26 cellular contexts compared by ENCODE assay signal in the genomic region with DNA sequence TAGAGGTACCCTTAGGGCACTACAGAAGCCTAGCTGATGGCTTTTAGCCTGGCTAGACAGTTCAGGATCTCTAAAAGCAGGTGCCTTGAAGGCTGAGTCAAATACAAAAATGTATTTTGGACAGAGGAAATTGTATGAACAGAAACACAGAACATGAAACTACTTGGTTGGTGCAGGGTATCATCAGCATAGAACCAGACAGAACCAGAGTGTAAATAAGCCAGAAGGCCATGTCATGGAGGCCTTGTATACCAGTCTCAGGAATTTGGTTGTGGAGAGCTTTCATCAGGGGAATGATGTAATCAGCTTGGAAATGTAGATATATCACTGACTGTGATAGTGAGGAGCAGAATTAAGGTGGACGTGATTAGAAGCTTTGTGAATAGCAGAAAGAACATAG.
DNase-seq lines count a peak whose midpoint lies in the region; ATAC-seq, FAIRE-seq and TF ChIP-seq lines count a peak whose summit lies in the region.
"Had no signal": no experiment of that assay in that cellular context is flagged by ENCODE, and none has a peak within 500 bp of the region (broad histone marks: within the 10 kb centered on the region; RNA-seq: fewer than 3 reads in every experiment).

No MANE protein-coding gene starts in this region.

- FAIRE-seq in HepG2 (lab: Jason Lieb, UNC): no peak
- FAIRE-seq in GM12878 (lab: Jason Lieb, UNC): no peak
- FAIRE-seq: G401.6, GM12891, GM19239, K562 had no signal

- in situ Hi-C loops in HepG2 (cut with HindIII; ENCODE audit: extremely low pct_ligation_motif_present, low pct_unique_long_range_greater_than_20kb): no loop called here
- in situ Hi-C loops in GM12878 (cut with MboI): no loop called here

- TF ChIP-seq RAD21 in HepG2 (CRISPR knock-in tag; IDR thresholded peaks at IDR 0.05) (no peak), GM12878 (IDR thresholded peaks at IDR 0.05; ENCODE audit: insufficient read depth, low read depth, low read length) (no peak)

- TF ChIP-seq EP300 in HepG2 (IDR thresholded peaks at IDR 0.05; ENCODE audit: low read depth in 2 of 2, low read length in 2 of 2) (no peak), HepG2 (CRISPR knock-in tag; IDR thresholded peaks at IDR 0.05; ENCODE audit: borderline replicate concordance) (no peak), GM12878 (IDR thresholded peaks at IDR 0.05; ENCODE audit: borderline replicate concordance in 1 of 2, control insufficient read depth in 1 of 2, low read depth in 2 of 2, low read length in 2 of 2) (no peak)

- H3K36me3 ChIP-seq in HepG2 (replicated peaks in 1 of 2; ENCODE audit: control insufficient read depth in 1 of 2, insufficient read depth in 2 of 2, low read length in 2 of 2): no peaks in the 10 kb centered on the region
- no peaks in the 10 kb centered on the region for H3K36me3 ChIP-seq in right lobe of liver
- H3K36me3 ChIP-seq in GM12878 (ENCODE audit: control insufficient read depth in 2 of 2, insufficient read depth in 2 of 2, low read length in 1 of 2): no peaks in the 10 kb centered on the region
- no peaks in the 10 kb centered on the region for H3K36me3 ChIP-seq in CD8-positive, alpha-beta T cell (ENCODE audit: insufficient read depth, low read length)
- H3K36me3 ChIP-seq: HAP-1, MG63, SJSA1 had no signal

- DNase-seq in HepG2 (ENCODE audit: low spot score): no peak
- DNase-seq in right lobe of liver: no peak
- DNase-seq in GM12878 (ENCODE audit: low read depth, low spot score): no peak
- no peak for DNase-seq in foreskin melanocyte
- DNase-seq in CD8-positive, alpha-beta T cell: no peak
- DNase-seq in NCI-H1105 treated with DMSO at 0.1 percent for 48 hours (lab: John Stamatoyannopoulos, UW): no peak
- DNase-seq in MCF 10A (ENCODE audit: unreplicated experiment): no peak
- DNase-seq: 8988T, ACHN, DMS53, GOT3, MG63, NCI-H1417, NCI-H1694, NCI-H2029 treated with DMSO at 0.1 percent for 48 hours, NCI-H526 treated with DMSO at 0.1 percent for 48 hours, Right ventricle myocardium superior, RPMI8226, T-cell had no signal

- no peak for ATAC-seq in HepG2
- no peak for ATAC-seq in right lobe of liver
- peak; percentile 53 for ATAC-seq in HG03280 (IDR thresholded peaks at IDR 0.05; ENCODE audit: unreplicated experiment)
- ATAC-seq in GM12878: peak; percentile 68
- ATAC-seq in CD8-positive, alpha-beta T cell: no peak
- ATAC-seq: K562, T-cell had no signal

- TF ChIP-seq CTCF in HepG2 (CRISPR knock-in tag; IDR thresholded peaks at IDR 0.05) (no peak), right lobe of liver (IDR thresholded peaks at IDR 0.05) (no peak), GM12878 (IDR thresholded peaks at IDR 0.05 in 2 of 3, conservative IDR thresholded peaks at IDR 0.05 in 1 of 3; ENCODE audit: control insufficient read depth in 2 of 3, extremely low read depth in 1 of 3, insufficient read depth in 1 of 3, low read depth in 3 of 3, low read length in 3 of 3) (no peak), MCF 10A (IDR thresholded peaks at IDR 0.05; ENCODE audit: unreplicated experiment) (no peak)
- no peak for TF ChIP-seq CTCF in CD8-positive, alpha-beta T cell (IDR thresholded peaks at IDR 0.05)

- H3K4me3 Mint-ChIP-seq in CD8-positive, alpha-beta T cell: no peak overlapping the region
- no peak overlapping the region for H3K4me3 Mint-ChIP-seq in MCF 10A (ENCODE audit: unreplicated experiment)
- H3K4me3 Mint-ChIP-seq: T-cell had no signal

- H3K36me3 Mint-ChIP-seq in CD8-positive, alpha-beta T cell: no peaks in the 10 kb centered on the region
- no peaks in the 10 kb centered on the region for H3K36me3 Mint-ChIP-seq in MCF 10A (ENCODE audit: insufficient read depth, unreplicated experiment)
- H3K36me3 Mint-ChIP-seq: T-cell had no signal

- no peak for TF ChIP-seq POLR2A in HepG2 (IDR thresholded peaks at IDR 0.05; ENCODE audit: insufficient read depth in 1 of 2, low read depth in 2 of 2, low read length in 2 of 2)
- no peak for TF ChIP-seq POLR2A in right lobe of liver (IDR thresholded peaks at IDR 0.05)
- no peak for TF ChIP-seq POLR2A in GM12878 (IDR thresholded peaks at IDR 0.05; ENCODE audit: low read depth, low read length)

- H3K4me1 Mint-ChIP-seq in CD8-positive, alpha-beta T cell (ENCODE audit: low read depth): no peaks in the 10 kb centered on the region
- no peaks in the 10 kb centered on the region for H3K4me1 Mint-ChIP-seq in MCF 10A (ENCODE audit: insufficient read depth, unreplicated experiment)
- H3K4me1 Mint-ChIP-seq: T-cell had no signal

- no peak overlapping the region for H2AFZ ChIP-seq in HepG2 (ENCODE audit: low read length)
- no peak overlapping the region for H2AFZ ChIP-seq in GM12878 (ENCODE audit: control insufficient read depth, low read depth, low read length)

- H3K9me3 Mint-ChIP-seq in CD8-positive, alpha-beta T cell: no peaks in the 10 kb centered on the region
- H3K9me3 Mint-ChIP-seq in MCF 10A (ENCODE audit: unreplicated experiment): no peaks in the 10 kb centered on the region

- H3K27ac ChIP-seq in HepG2 (ENCODE audit: extremely low read length, insufficient read depth, low read length) (no peak overlapping the region), right lobe of liver (no peak overlapping the region), GM12878 (ENCODE audit: control insufficient read depth, insufficient read depth) (no peak overlapping the region)
- H3K27ac ChIP-seq in CD8-positive, alpha-beta T cell (ENCODE audit: low read depth, low read length): no peak overlapping the region
- H3K27ac ChIP-seq: SJSA1 had no signal

- no peaks in the 10 kb centered on the region for H4K20me1 ChIP-seq in HepG2 (ENCODE audit: insufficient read depth, low read length)
- no peaks in the 10 kb centered on the region for H4K20me1 ChIP-seq in GM12878 (ENCODE audit: control insufficient read depth, insufficient read depth)

- SMC1A ChIA-PET in GM12878 (lab: Charles Lee; ENCODE audit: uncharacterized antibody, unreplicated experiment): interaction anchor here (0.6 to 1.7 kb wide), 7 partner anchors 10 to 113 kb away, joined by 3 to 7 read pairs (median 3); no protein-coding TSS in a partner anchor

- H3K9me3 ChIP-seq in HepG2 (ENCODE audit: low read length) (no peaks in the 10 kb centered on the region), right lobe of liver (no peaks in the 10 kb centered on the region), GM12878 (replicated peaks; ENCODE audit: control insufficient read depth, insufficient read depth, low read length) (no peaks in the 10 kb centered on the region)
- no peaks in the 10 kb centered on the region for H3K9me3 ChIP-seq in CD8-positive, alpha-beta T cell (ENCODE audit: low read length)
- H3K9me3 ChIP-seq: HAP-1, MG63, SJSA1 had no signal

- H3K4me1 ChIP-seq in HepG2 (ENCODE audit: insufficient read depth, low read length): no peaks in the 10 kb centered on the region
- peaks cover 0 to 10% (median 3%) of the 10 kb centered on the region in 4 donors for H3K4me1 ChIP-seq in right lobe of liver
- no peaks in the 10 kb centered on the region for H3K4me1 ChIP-seq in GM12878 (ENCODE audit: control insufficient read depth, insufficient read depth, low read length)
- H3K4me1 ChIP-seq in CD8-positive, alpha-beta T cell (ENCODE audit: insufficient read depth, low read length): no peaks in the 10 kb centered on the region
- H3K4me1 ChIP-seq: HAP-1, SJSA1 had no signal

- POLR2A ChIA-PET in HepG2 (lab: Yijun Ruan, JAX) (no interaction called here), GM12878 (lab: Charles Lee) (interaction anchor here (1.3 kb wide), 1 partner anchor 26 kb away, joined by 3 read pairs; no protein-coding TSS in a partner anchor), MCF 10A (lab: Yijun Ruan, JAX) (no interaction called here)
- POLR2A ChIA-PET in CD8-positive, alpha-beta T cell (lab: Charles Lee): no interaction called here

- H3K27ac Mint-ChIP-seq in CD8-positive, alpha-beta T cell: no peak overlapping the region
- H3K27ac Mint-ChIP-seq in MCF 10A (ENCODE audit: low read depth, unreplicated experiment): no peak overlapping the region
- H3K27ac Mint-ChIP-seq: T-cell had no signal

- WGBS in HepG2 (ENCODE audit: low lambda C conversion rate): 0% methylated on average over 1 of the region's 1 CpG
- WGBS in right lobe of liver (ENCODE audit: insufficient coverage, low coverage, low lambda C conversion rate, missing lambda C conversion rate): 89% methylated on average over 1 of the region's 1 CpG
- 0% methylated on average over 1 of the region's 1 CpG for WGBS in GM12878 (ENCODE audit: insufficient coverage, insufficient replicate concordance, low lambda C conversion rate, missing lambda C conversion rate)

- CTCF ChIA-PET in HepG2 (lab: Yijun Ruan, JAX; ENCODE audit: low intra/inter-chr PET ratio, low total read pairs) (no interaction called here), GM12878 (lab: Yijun Ruan, JAX) (no interaction called here), MCF 10A (lab: Yijun Ruan, JAX) (interaction anchor here (0.6 kb wide), 1 partner anchor 324 kb away, joined by 5 read pairs; no protein-coding TSS in a partner anchor)
- CTCF ChIA-PET in CD8-positive, alpha-beta T cell (lab: Charles Lee): no interaction called here

- intact Hi-C loops in HepG2 (cut with micrococcal nuclease; ENCODE audit: unreplicated experiment) (no loop called here), right lobe of liver (cut with DNase I) (no loop called here), GM12878 (cut with micrococcal nuclease; ENCODE audit: unreplicated experiment) (no loop called here), MCF 10A (cut with micrococcal nuclease) (no loop called here)
- intact Hi-C loops in CD8-positive, alpha-beta T cell (cut with DNase I, micrococcal nuclease): no loop called here

- no peak overlapping the region for H3K4me3 ChIP-seq in HepG2 (replicated peaks in 1 of 3; ENCODE audit: insufficient read depth in 1 of 3, low read depth in 2 of 3, low read length in 3 of 3)
- H3K4me3 ChIP-seq in right lobe of liver: no peak overlapping the region
- no peak overlapping the region for H3K4me3 ChIP-seq in GM12878
- no peak overlapping the region for H3K4me3 ChIP-seq in CD8-positive, alpha-beta T cell (ENCODE audit: low read depth, low read length)
- H3K4me3 ChIP-seq: HAP-1, K562, MG63, SJSA1 had no signal

- no TSS peak for BruUV-seq in HepG2 (replicated peaks; lab: Mats Ljungman, UMichigan)
- BruUV-seq in GM12878 (replicated peaks; lab: Mats Ljungman, UMichigan): no TSS peak
- no TSS peak for BruUV-seq in MCF 10A (replicated peaks; lab: Mats Ljungman, UMichigan)

- H3K27me3 ChIP-seq in HepG2 (ENCODE audit: control insufficient read depth in 1 of 2, insufficient read depth in 2 of 2, low read length in 2 of 2) (no peaks in the 10 kb centered on the region; a peak in 1 of 5 replicates), right lobe of liver (no peaks in the 10 kb centered on the region), GM12878 (replicated peaks in 1 of 2; ENCODE audit: control insufficient read depth in 2 of 2, insufficient read depth in 2 of 2, low read length in 1 of 2) (no peaks in the 10 kb centered on the region)
- no peaks in the 10 kb centered on the region for H3K27me3 ChIP-seq in CD8-positive, alpha-beta T cell (ENCODE audit: insufficient read depth, low read length)
- H3K27me3 ChIP-seq: MG63, SJSA1 had no signal

- H3K27me3 Mint-ChIP-seq in CD8-positive, alpha-beta T cell (ENCODE audit: low read depth): no peaks in the 10 kb centered on the region
- H3K27me3 Mint-ChIP-seq in MCF 10A (ENCODE audit: insufficient read depth, unreplicated experiment): peaks cover 51% of the 10 kb centered on the region
- H3K27me3 Mint-ChIP-seq: T-cell had no signal

- RAD21 ChIA-PET in GM12878 (lab: Charles Lee; ENCODE audit: unreplicated experiment): interaction anchor here (1.5 kb wide), 1 partner anchor 14 kb away, joined by 3 read pairs; no protein-coding TSS in a partner anchor

- H3K9ac ChIP-seq in HepG2 (ENCODE audit: insufficient read depth, low read depth, low read length): no peak overlapping the region
- no peak overlapping the region for H3K9ac ChIP-seq in GM12878 (ENCODE audit: control insufficient read depth, insufficient read depth, low read length)

- H3K79me2 ChIP-seq in HepG2 (ENCODE audit: insufficient read depth, low read length): no peaks in the 10 kb centered on the region
- no peaks in the 10 kb centered on the region for H3K79me2 ChIP-seq in GM12878 (ENCODE audit: control insufficient read depth, insufficient read depth, low read length)

- no peak overlapping the region for H3K4me2 ChIP-seq in HepG2 (ENCODE audit: low read depth, low read length)
- no peak overlapping the region for H3K4me2 ChIP-seq in GM12878 (ENCODE audit: control insufficient read depth, insufficient read depth)

Comparison
In these comparisons a context has a peak if more than half of its experiments do, and no peak if none do; other contexts are left out.
1. ATAC-seq: peak in HG03280 (single experiment) and GM12878 (single experiment); none in HepG2 (single experiment), right lobe of liver (0 of 4) and CD8-positive, alpha-beta T cell (single experiment).